In genomic region chr11:78050964-78051831, GRCh38 we compare ENCODE assay signal across 12 cellular contexts. TPM values are rescaled to one million over a fixed set of nuclear protein-coding genes. Genes with fewer than 3 reads are reported as not detected.
A peak's percentile ranks its signal among the peaks of the same experiment; 100 is the strongest.
DNase-seq lines count a peak whose midpoint lies in the region; ATAC-seq, FAIRE-seq and TF ChIP-seq lines count a peak whose summit lies in the region.
"Had no signal": no experiment of that assay in that cellular context is flagged by ENCODE, and none has a peak within 500 bp of the region (broad histone marks: within the 10 kb centered on the region; RNA-seq: fewer than 3 reads in every experiment).

No MANE protein-coding gene starts in this region.

- H3K27ac ChIP-seq in Panc1 (ENCODE audit: low read length) (peak overlapping the region; percentile 1; the same call in 1 of the 2 replicates), osteoblast (ENCODE audit: low read depth, low read length) (peak overlapping the region; percentile 60)

- no peaks in the 10 kb centered on the region for H3K79me2 ChIP-seq in osteoblast (ENCODE audit: insufficient read depth, low read length)

- H3K27me3 Mint-ChIP-seq in endothelial cell (ENCODE audit: unreplicated experiment) = peaks cover 2% of the 10 kb centered on the region
- H3K27me3 Mint-ChIP-seq: activated naive CD8-positive, alpha-beta T cell treated with anti-CD3 and anti-CD28 coated beads for 36 hours had no signal

- no TSS peak for BruUV-seq in Panc1 (replicated peaks; lab: Mats Ljungman, UMichigan)

- in situ Hi-C loops in Panc1 (cut with HindIII; ENCODE audit: low pct_unique_long_range_greater_than_20kb, low sequenced_read_pairs) = no loop called here

- peaks cover 11% of the 10 kb centered on the region for H3K4me1 Mint-ChIP-seq in endothelial cell (ENCODE audit: unreplicated experiment)
- H3K4me1 Mint-ChIP-seq: activated naive CD8-positive, alpha-beta T cell treated with anti-CD3 and anti-CD28 coated beads for 36 hours had no signal

- H3K9me3 Mint-ChIP-seq in endothelial cell (ENCODE audit: unreplicated experiment) = no peaks in the 10 kb centered on the region
- H3K9me3 Mint-ChIP-seq: activated naive CD8-positive, alpha-beta T cell treated with anti-CD3 and anti-CD28 coated beads for 36 hours had no signal

- H3K36me3 ChIP-seq in Panc1 (ENCODE audit: control insufficient read depth, insufficient read depth, low read length) (no peaks in the 10 kb centered on the region), osteoblast (ENCODE audit: insufficient read depth, low read length) (no peaks in the 10 kb centered on the region)

- peak; percentile 28 for DNase-seq in GM04504 (ENCODE audit: low read depth)
- no peak for DNase-seq in Panc1 (ENCODE audit: low read depth, low spot score)
- no peak for DNase-seq in endothelial cell (ENCODE audit: low spot score)
- DNase-seq in osteoblast (ENCODE audit: insufficient read length, low spot score, missing footprints) = peak; percentile 85
- no peak for DNase-seq in CD1c-positive myeloid dendritic cell (ENCODE audit: extremely low spot score)
- DNase-seq in foreskin melanocyte = no peak
- DNase-seq in GM12892 (ENCODE audit: insufficient read length) = no peak
- no peak for DNase-seq in NCI-H524 (lab: John Stamatoyannopoulos, UW)
- DNase-seq: activated naive CD8-positive, alpha-beta T cell treated with anti-CD3 and anti-CD28 coated beads for 36 hours; glutamatergic neuron; NCI-H524 treated with DMSO at 0.1 percent for 48 hours; T1000 had no signal

- peak overlapping the region; percentile 60 for H2AFZ ChIP-seq in osteoblast (ENCODE audit: low read length)

- H3K4me3 Mint-ChIP-seq in endothelial cell (ENCODE audit: unreplicated experiment) = no peak overlapping the region
- H3K4me3 Mint-ChIP-seq: activated naive CD8-positive, alpha-beta T cell treated with anti-CD3 and anti-CD28 coated beads for 36 hours had no signal

- TF ChIP-seq POLR2A in GM12892 (IDR thresholded peaks at IDR 0.05; ENCODE audit: low read depth, low read length) = no peak

- peak overlapping the region; percentile 67 for H3K27ac Mint-ChIP-seq in endothelial cell (ENCODE audit: unreplicated experiment)
- H3K27ac Mint-ChIP-seq: activated naive CD8-positive, alpha-beta T cell treated with anti-CD3 and anti-CD28 coated beads for 36 hours had no signal

- H3K9me3 ChIP-seq in Panc1 (ENCODE audit: control insufficient read depth, insufficient read depth, low read depth, low read length) (no peaks in the 10 kb centered on the region), osteoblast (ENCODE audit: low read depth, low read length) (no peaks in the 10 kb centered on the region)

- intact Hi-C loops in Panc1 (cut with micrococcal nuclease; ENCODE audit: unreplicated experiment) = no loop called here

- no peak overlapping the region for H3K4me3 ChIP-seq in Panc1 (ENCODE audit: low read depth in 2 of 2, low read length in 2 of 2)
- no peak overlapping the region for H3K4me3 ChIP-seq in osteoblast (ENCODE audit: insufficient read depth, low read length)

- POLR2A ChIA-PET in Panc1 (lab: Charles Lee) = no interaction called here

- CTCF ChIA-PET in Panc1 (lab: Charles Lee) = interaction anchor here (0.6 kb wide), 1 partner anchor 77 kb away, joined by 8 read pairs; no protein-coding TSS in a partner anchor

- TF ChIP-seq CTCF in Panc1 (IDR thresholded peaks at IDR 0.05) = no peak
- no peak for TF ChIP-seq CTCF in endothelial cell (IDR thresholded peaks at IDR 0.05; ENCODE audit: unreplicated experiment)
- no peak for TF ChIP-seq CTCF in osteoblast (IDR thresholded peaks at IDR 0.05; ENCODE audit: extremely low read depth, low read depth, low read length)

- H3K27me3 ChIP-seq in Panc1 (ENCODE audit: control insufficient read depth, insufficient read depth, low read length) (no peaks in the 10 kb centered on the region), osteoblast (ENCODE audit: insufficient read depth, low read length) (no peaks in the 10 kb centered on the region)

- peaks cover 3% of the 10 kb centered on the region; the same call in 1 of the 2 replicates for H3K4me1 ChIP-seq in Panc1 (ENCODE audit: control insufficient read depth, insufficient read depth, low read length)
- H3K4me1 ChIP-seq in osteoblast (ENCODE audit: insufficient read depth, low read length) = peaks cover 11% of the 10 kb centered on the region

- peak; percentile 70; the same call in 1 of the 2 replicates for ATAC-seq in Panc1

- H4K20me1 ChIP-seq in osteoblast (ENCODE audit: insufficient read depth, low read length) = no peaks in the 10 kb centered on the region

- FAIRE-seq in GM12892 (lab: Jason Lieb, UNC) = no peak

- peak overlapping the region; percentile 39 for H3K4me2 ChIP-seq in osteoblast (ENCODE audit: insufficient read depth, low read length)

- no peaks in the 10 kb centered on the region for H3K36me3 Mint-ChIP-seq in endothelial cell (ENCODE audit: low read depth, unreplicated experiment)
- H3K36me3 Mint-ChIP-seq: activated naive CD8-positive, alpha-beta T cell treated with anti-CD3 and anti-CD28 coated beads for 36 hours had no signal

RNA-seq across cellular contexts. Expression of gene THRSP, which starts 12.5 kb away (rescaled TPM):
- not detected for total RNA-seq in Panc1 (2021; ENCODE audit: unreplicated experiment)
- not detected for polyA plus RNA-seq in Panc1 (2012; ENCODE audit: insufficient read length)
- not detected for total RNA-seq in endothelial cell (ENCODE audit: unreplicated experiment)
- total RNA-seq in osteoblast = not detected in 2 replicates
- polyA plus RNA-seq in GM12892 (2012; ENCODE audit: missing spikeins) = not detected
- total RNA-seq: activated naive CD8-positive, alpha-beta T cell treated with anti-CD3 and anti-CD28 coated beads for 36 hours had no signal

RNA-seq across cellular contexts. Expression of gene KCTD14, which starts 28.1 kb away (rescaled TPM):
- total RNA-seq in Panc1 (2021; ENCODE audit: unreplicated experiment) (19.3 TPM), endothelial cell (ENCODE audit: unreplicated experiment) (0.97 TPM), osteoblast (0.29 and 0.36 TPM in 2 replicates)
- polyA plus RNA-seq in Panc1 (2012; ENCODE audit: insufficient read length) = 21.7 TPM
- polyA plus RNA-seq in GM12892 (2012; ENCODE audit: missing spikeins) = 0.19 TPM

RNA-seq across cellular contexts. Expression of gene NDUFC2, which starts 28.5 kb away (rescaled TPM):
- total RNA-seq in Panc1 (2021; ENCODE audit: unreplicated experiment) (308 TPM), endothelial cell (ENCODE audit: unreplicated experiment) (203 TPM), osteoblast (98.1 and 115 TPM in 2 replicates)
- polyA plus RNA-seq in Panc1 (2012; ENCODE audit: insufficient read length) = 226 TPM
- 84.8 TPM for polyA plus RNA-seq in GM12892 (2012; ENCODE audit: missing spikeins)

RNA-seq across cellular contexts. Expression of gene INTS4, which starts 56.7 kb away (rescaled TPM):
- total RNA-seq in Panc1 (2021; ENCODE audit: unreplicated experiment) (48.2 TPM), endothelial cell (ENCODE audit: unreplicated experiment) (40.9 TPM), osteoblast (35.8 and 43.6 TPM in 2 replicates)
- 25.5 TPM for polyA plus RNA-seq in Panc1 (2012; ENCODE audit: insufficient read length)
- polyA plus RNA-seq in GM12892 (2012; ENCODE audit: missing spikeins) = 30.1 TPM

Comparison
In these comparisons a context has a peak if more than half of its experiments do, and no peak if none do; other contexts are left out.
1. DNase-seq: peak in GM04504 (single experiment) and osteoblast (single experiment); none in Panc1 (single experiment), endothelial cell (single experiment), CD1c-positive myeloid dendritic cell (single experiment), foreskin melanocyte (single experiment), GM12892 (single experiment) and NCI-H524 (0 of 2).
2. RNA of gene KCTD14, which starts 28.1 kb away (total RNA-seq): 19.3 TPM in Panc1 (single experiment); 0.97 TPM in endothelial cell (single experiment) and 0.29 to 0.36 TPM in osteoblast; every median in the first group is over 10 times any median in the second.